In the genomic region with DNA sequence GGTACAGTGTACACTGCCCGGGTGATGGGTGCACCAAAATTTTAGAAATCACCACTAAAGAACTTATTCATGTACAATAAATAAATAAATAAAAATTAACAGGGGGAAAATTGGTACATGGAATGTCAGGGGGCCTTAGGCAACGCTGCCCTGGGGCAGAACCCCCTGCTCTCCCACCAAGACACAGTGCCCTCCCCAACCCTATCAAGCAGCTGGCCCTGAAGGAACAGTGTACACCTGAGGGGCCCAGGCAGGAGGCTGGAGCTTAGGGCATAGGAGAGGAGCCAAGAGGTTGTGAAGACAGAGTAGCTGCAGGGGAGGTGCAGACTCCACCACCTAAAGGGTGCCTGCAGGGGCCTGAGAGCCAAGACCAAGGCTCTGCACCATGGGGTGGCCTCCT, we compare ENCODE assay signal across 26 cellular contexts.
"Had no signal": no experiment of that assay in that cellular context is flagged by ENCODE, and none has a peak within 500 bp of the region (broad histone marks: within the 10 kb centered on the region; RNA-seq: fewer than 3 reads in every experiment).

No MANE protein-coding gene starts in this region.

- H3K4me1 ChIP-seq: stomach, suprapubic skin, testis, thyroid gland, tibial artery, tibial nerve, transverse colon, upper lobe of left lung, uterus, vagina had no signal

- H3K9me3 ChIP-seq: suprapubic skin, testis, thyroid gland, uterus, vagina had no signal

- H3K27me3 ChIP-seq: stomach, suprapubic skin, testis, thyroid gland, tibial artery, tibial nerve, transverse colon, upper lobe of left lung, uterus, vagina had no signal

- ATAC-seq: stimulated activated effector memory CD8-positive, alpha-beta T cell treated with anti-CD3 and anti-CD28 coated beads, Interleukin-12 subunit alpha, Interleukin-12 subunit beta, amount 100 ng/mL, for 72 hours; stimulated activated memory B cell treated with anti-CD40 and anti-IgM and Interleukin-4, amounts not matched to agents 10 μg/mL and 1 μg/mL and 100 μg/mL, for 72 hours; stimulated activated naive B cell treated with anti-CD40 and anti-IgM and Interleukin-4, amounts not matched to agents 10 μg/mL and 1 μg/mL and 100 μg/mL, for 72 hours; stimulated activated naive CD8-positive, alpha-beta T cell treated with anti-CD3 and anti-CD28 coated beads, Interleukin-15, amount 100 ng/mL, for 72 hours; stimulated activated naive CD8-positive, alpha-beta T cell treated with anti-CD3 and anti-CD28 coated beads, Interleukin-15, Interleukin-2, amounts not matched to agents 100 U/mL and 50 U/mL, for 24 hours had no signal

- H3K36me3 Mint-ChIP-seq: stimulated activated effector memory CD8-positive, alpha-beta T cell treated with anti-CD3 and anti-CD28 coated beads, Interleukin-12 subunit alpha, Interleukin-12 subunit beta, amount 100 ng/mL, for 72 hours; stimulated activated memory B cell treated with anti-CD40 and anti-IgM and Interleukin-4, amounts not matched to agents 10 μg/mL and 1 μg/mL and 100 μg/mL, for 72 hours; stimulated activated naive B cell treated with anti-CD40 and anti-IgM and Interleukin-4, amounts not matched to agents 10 μg/mL and 1 μg/mL and 100 μg/mL, for 72 hours; type B pancreatic cell had no signal

- H3K4me1 Mint-ChIP-seq: stimulated activated effector memory CD8-positive, alpha-beta T cell treated with anti-CD3 and anti-CD28 coated beads, Interleukin-12 subunit alpha, Interleukin-12 subunit beta, amount 100 ng/mL, for 72 hours; stimulated activated memory B cell treated with anti-CD40 and anti-IgM and Interleukin-4, amounts not matched to agents 10 μg/mL and 1 μg/mL and 100 μg/mL, for 72 hours; stimulated activated naive B cell treated with anti-CD40 and anti-IgM and Interleukin-4, amounts not matched to agents 10 μg/mL and 1 μg/mL and 100 μg/mL, for 72 hours; stimulated activated naive CD8-positive, alpha-beta T cell treated with anti-CD3 and anti-CD28 coated beads, Interleukin-15, amount 100 ng/mL, for 72 hours had no signal

- H3K36me3 ChIP-seq: stomach, suprapubic skin, thoracic aorta, thyroid gland, tibial artery, tibial nerve, transverse colon, upper lobe of left lung, uterus, vagina had no signal

- H3K27me3 Mint-ChIP-seq: stimulated activated memory B cell treated with anti-CD40 and anti-IgM and Interleukin-4, amounts not matched to agents 10 μg/mL and 1 μg/mL and 100 μg/mL, for 72 hours; stimulated activated naive B cell treated with anti-CD40 and anti-IgM and Interleukin-4, amounts not matched to agents 10 μg/mL and 1 μg/mL and 100 μg/mL, for 72 hours; stimulated activated naive CD8-positive, alpha-beta T cell treated with anti-CD3 and anti-CD28 coated beads, Interleukin-15, amount 100 ng/mL, for 72 hours had no signal

- H3K9me3 Mint-ChIP-seq: type B pancreatic cell had no signal

- H3K4me3 Mint-ChIP-seq: stimulated activated effector memory CD8-positive, alpha-beta T cell treated with anti-CD3 and anti-CD28 coated beads, Interleukin-12 subunit alpha, Interleukin-12 subunit beta, amount 100 ng/mL, for 72 hours; stimulated activated memory B cell treated with anti-CD40 and anti-IgM and Interleukin-4, amounts not matched to agents 10 μg/mL and 1 μg/mL and 100 μg/mL, for 72 hours; stimulated activated naive B cell treated with anti-CD40 and anti-IgM and Interleukin-4, amounts not matched to agents 10 μg/mL and 1 μg/mL and 100 μg/mL, for 72 hours; stimulated activated naive CD8-positive, alpha-beta T cell treated with anti-CD3 and anti-CD28 coated beads, Interleukin-15, amount 100 ng/mL, for 72 hours; stimulated activated naive CD8-positive, alpha-beta T cell treated with anti-CD3 and anti-CD28 coated beads, Interleukin-15, Interleukin-2, amounts not matched to agents 100 ng/mL and 50 ng/mL, for 24 hours; type B pancreatic cell had no signal

- H3K27ac Mint-ChIP-seq: stimulated activated effector memory CD8-positive, alpha-beta T cell treated with anti-CD3 and anti-CD28 coated beads, Interleukin-12 subunit alpha, Interleukin-12 subunit beta, amount 100 ng/mL, for 72 hours; stimulated activated memory B cell treated with anti-CD40 and anti-IgM and Interleukin-4, amounts not matched to agents 10 μg/mL and 1 μg/mL and 100 μg/mL, for 72 hours; stimulated activated naive B cell treated with anti-CD40 and anti-IgM and Interleukin-4, amounts not matched to agents 10 μg/mL and 1 μg/mL and 100 μg/mL, for 72 hours; stimulated activated naive CD8-positive, alpha-beta T cell treated with anti-CD3 and anti-CD28 coated beads, Interleukin-15, amount 100 ng/mL, for 72 hours; stimulated activated naive CD8-positive, alpha-beta T cell treated with anti-CD3 and anti-CD28 coated beads, Interleukin-15, Interleukin-2, amounts not matched to agents 100 ng/mL and 50 ng/mL, for 24 hours; type B pancreatic cell had no signal

- H3K27ac ChIP-seq: stomach, suprapubic skin, testis, thoracic aorta, thyroid gland, tibial artery, tibial nerve, transverse colon, upper lobe of left lung, uterus, vagina had no signal

- H3K4me3 ChIP-seq: stomach, suprapubic skin, testis, thoracic aorta, thyroid gland, tibial artery, tibial nerve, transverse colon, upper lobe of left lung, uterus, vagina had no signal

- DNase-seq: stimulated activated CD4-positive, alpha-beta T cell treated with anti-CD3 and anti-CD28 coated beads, Interleukin-2, amount 100 ng/mL, for 48 hours; stimulated activated CD4-positive, alpha-beta T cell treated with anti-CD3 and anti-CD28 coated beads, Interleukin-4, amount 100 ng/mL, for 1 hour; stimulated activated CD4-positive, alpha-beta T cell treated with anti-CD3 and anti-CD28 coated beads, Interleukin-4, amount 100 ng/mL, for 24 hours; stimulated activated CD4-positive, alpha-beta T cell treated with anti-CD3 and anti-CD28 coated beads, Interleukin-4, amount 100 ng/mL, for 4 hours; stimulated activated CD8-positive, alpha-beta memory T cell treated with anti-CD3 and anti-CD28 coated beads, Interleukin-4, amount 100 ng/mL, for 48 hours; stimulated activated naive B cell treated with anti-CD40 and anti-IgM and Interleukin-4, amounts not matched to agents 10 μg/mL and 1 μg/mL and 100 μg/mL, for 72 hours; stimulated activated naive CD4-positive, alpha-beta T cell; stimulated activated naive CD4-positive, alpha-beta T cell treated with Interleukin-2 at 50 U/mL for 16 hours; stimulated activated naive CD8-positive, alpha-beta T cell treated with anti-CD3 and anti-CD28 coated beads, Interleukin-15, amount 100 ng/mL, for 72 hours; stimulated activated naive CD8-positive, alpha-beta T cell treated with anti-CD3 and anti-CD28 coated beads, Interleukin-15, Interleukin-2, amounts not matched to agents 100 U/mL and 50 U/mL, for 24 hours; stomach; substantia nigra; testis; thyroid gland; tibial artery; transverse colon; upper lobe of left lung; uterus had no signal
